In genomic region chr22:16689358-16689757, GRCh38 we compare ENCODE assay signal across 5 cellular contexts.
DNase-seq lines count a peak whose midpoint lies in the region; ATAC-seq, FAIRE-seq and TF ChIP-seq lines count a peak whose summit lies in the region.
"Not testable (repeated sequence)": the region's sequence is repeated elsewhere in the genome, so short reads cannot be mapped to it uniquely, and the experiment has no call there.

No MANE protein-coding gene starts in this region.

- H4K20me1 ChIP-seq in K562 (replicated peaks; ENCODE audit: control insufficient read depth, insufficient read depth, low read length); HepG2 (ENCODE audit: insufficient read depth, low read length): not testable (repeated sequence)

- H3K36me3 ChIP-seq in K562 (ENCODE audit: control insufficient read depth, insufficient read depth, low read length); HepG2 (replicated peaks in 1 of 2; ENCODE audit: control insufficient read depth in 1 of 2, insufficient read depth in 2 of 2, low read length in 2 of 2): not testable (repeated sequence)

- not testable (repeated sequence) for H3K27ac Mint-ChIP-seq in stimulated activated memory B cell treated with anti-CD40 and anti-IgM and Interleukin-4, amounts not matched to agents 10 μg/mL and 1 μg/mL and 100 μg/mL, for 72 hours

- ATAC-seq in K562: peak; percentile 11; the same call in 1 of the 3 replicates
- not testable (repeated sequence) for ATAC-seq in HepG2
- peak; percentile 22 for ATAC-seq in stimulated activated memory B cell treated with anti-CD40 and anti-IgM and Interleukin-4, amounts not matched to agents 10 μg/mL and 1 μg/mL and 100 μg/mL, for 72 hours

- not testable (repeated sequence) for H3K27me3 Mint-ChIP-seq in stimulated activated memory B cell treated with anti-CD40 and anti-IgM and Interleukin-4, amounts not matched to agents 10 μg/mL and 1 μg/mL and 100 μg/mL, for 72 hours

- not testable (repeated sequence) for H3K4me3 ChIP-seq in K562; HepG2 (replicated peaks in 1 of 3; ENCODE audit: insufficient read depth in 1 of 3, low read depth in 2 of 3, low read length in 3 of 3)

- 4% methylated on average over 1 of the region's 1 CpG for WGBS in K562 (ENCODE audit: insufficient coverage, low coverage, missing lambda C conversion rate)
- 0% methylated on average over 1 of the region's 1 CpG for WGBS in HepG2 (ENCODE audit: low lambda C conversion rate)

- TF ChIP-seq CTCF in K562 (IDR thresholded peaks at IDR 0.05 in 2 of 3, conservative IDR thresholded peaks at IDR 0.05 in 1 of 3; ENCODE audit: insufficient read depth in 2 of 3, low read depth in 1 of 3, low read length in 3 of 3); HepG2 (CRISPR knock-in tag; IDR thresholded peaks at IDR 0.05): not testable (repeated sequence)

- not testable (repeated sequence) for H3K9me1 ChIP-seq in K562 (ENCODE audit: control insufficient read depth, insufficient read depth, low read length)

- in situ Hi-C loops in K562 (cut with MboI): loop anchor here (25.0 kb wide), 1 partner anchor 177 kb away; no protein-coding TSS in a partner anchor
- in situ Hi-C loops in HepG2 (cut with HindIII; ENCODE audit: extremely low pct_ligation_motif_present, low pct_unique_long_range_greater_than_20kb): not testable (repeated sequence)

- BruUV-seq in K562 (replicated peaks; lab: Mats Ljungman, UMichigan); HepG2 (replicated peaks; lab: Mats Ljungman, UMichigan): not testable (repeated sequence)

- not testable (repeated sequence) for H3K4me1 ChIP-seq in K562 (replicated peaks in 1 of 2; ENCODE audit: control insufficient read depth in 2 of 2, insufficient read depth in 2 of 2, low read length in 2 of 2); HepG2 (ENCODE audit: insufficient read depth, low read length)

- not testable (repeated sequence) for H3K4me3 Mint-ChIP-seq in stimulated activated memory B cell treated with anti-CD40 and anti-IgM and Interleukin-4, amounts not matched to agents 10 μg/mL and 1 μg/mL and 100 μg/mL, for 72 hours

- not testable (repeated sequence) for H3K9me3 Mint-ChIP-seq in stimulated activated memory B cell treated with anti-CD40 and anti-IgM and Interleukin-4, amounts not matched to agents 10 μg/mL and 1 μg/mL and 100 μg/mL, for 72 hours

- not testable (repeated sequence) for TF ChIP-seq RAD21 in K562 (CRISPR knock-in tag; conservative IDR thresholded peaks at IDR 0.05 in 1 of 2, IDR thresholded peaks at IDR 0.05 in 1 of 2); HepG2 (CRISPR knock-in tag; IDR thresholded peaks at IDR 0.05)

- intact Hi-C loops in K562 (cut with micrococcal nuclease); HepG2 (cut with micrococcal nuclease; ENCODE audit: unreplicated experiment): not testable (repeated sequence)

- H3K4me1 Mint-ChIP-seq in stimulated activated memory B cell treated with anti-CD40 and anti-IgM and Interleukin-4, amounts not matched to agents 10 μg/mL and 1 μg/mL and 100 μg/mL, for 72 hours: not testable (repeated sequence)

- FAIRE-seq in HTR-8/SVneo (lab: Jason Lieb, UNC) (peak; percentile 67), urothelium cell line (lab: Jason Lieb, UNC) (peak; percentile 50)
- FAIRE-seq in K562 (lab: Jason Lieb, UNC); HepG2 (lab: Jason Lieb, UNC): not testable (repeated sequence)

- not testable (repeated sequence) for TF ChIP-seq POLR2A in K562 (conservative IDR thresholded peaks at IDR 0.05); HepG2 (IDR thresholded peaks at IDR 0.05; ENCODE audit: insufficient read depth in 1 of 2, low read depth in 2 of 2, low read length in 2 of 2)

- H3K27me3 ChIP-seq in K562 (ENCODE audit: control insufficient read depth in 2 of 2, insufficient read depth in 2 of 2, low read length in 2 of 2): peaks cover 3 to 12% of the 10 kb centered on the region in 2 experiments; a peak in 3 of 5 replicates
- H3K27me3 ChIP-seq in HepG2 (ENCODE audit: control insufficient read depth in 1 of 2, insufficient read depth in 2 of 2, low read length in 2 of 2): not testable (repeated sequence)

- H3K79me2 ChIP-seq in K562 (ENCODE audit: control insufficient read depth, insufficient read depth, low read length); HepG2 (ENCODE audit: insufficient read depth, low read length): not testable (repeated sequence)

- CTCF ChIA-PET in K562 (lab: Yijun Ruan, JAX; ENCODE audit: low intra/inter-chr PET ratio); HepG2 (lab: Yijun Ruan, JAX; ENCODE audit: low intra/inter-chr PET ratio, low total read pairs): not testable (repeated sequence)

- H2AFZ ChIP-seq in K562 (ENCODE audit: low read depth, low read length); HepG2 (ENCODE audit: low read length): not testable (repeated sequence)

- not testable (repeated sequence) for TF ChIP-seq EP300 in K562 (IDR thresholded peaks at IDR 0.05; ENCODE audit: low read length); HepG2 (IDR thresholded peaks at IDR 0.05; ENCODE audit: low read depth in 2 of 2, low read length in 2 of 2); HepG2 (CRISPR knock-in tag; IDR thresholded peaks at IDR 0.05; ENCODE audit: borderline replicate concordance)

- H3K9ac ChIP-seq in K562 (ENCODE audit: insufficient read depth in 1 of 2, low read depth in 2 of 2, low read length in 2 of 2); HepG2 (ENCODE audit: insufficient read depth, low read depth, low read length): not testable (repeated sequence)

- H3K4me2 ChIP-seq in K562 (ENCODE audit: insufficient read depth, low read length); HepG2 (ENCODE audit: low read depth, low read length): not testable (repeated sequence)

- POLR2A ChIA-PET in K562 (lab: Yijun Ruan, JAX); HepG2 (lab: Yijun Ruan, JAX): not testable (repeated sequence)

- not testable (repeated sequence) for H3K9me3 ChIP-seq in K562 (replicated peaks; ENCODE audit: control insufficient read depth, insufficient read depth, low read depth, low read length); HepG2 (ENCODE audit: low read length)

- not testable (repeated sequence) for H3K36me3 Mint-ChIP-seq in stimulated activated memory B cell treated with anti-CD40 and anti-IgM and Interleukin-4, amounts not matched to agents 10 μg/mL and 1 μg/mL and 100 μg/mL, for 72 hours

- DNase-seq in HTR-8/SVneo (ENCODE audit: insufficient read length, low spot score); K562 (ENCODE audit: extremely low read depth in 1 of 4, low spot score in 3 of 4); HepG2 (ENCODE audit: low spot score); urothelium cell line (ENCODE audit: low spot score): not testable (repeated sequence)

- H3K27ac ChIP-seq in K562 (ENCODE audit: extremely low read depth, low read depth, low read length); HepG2 (ENCODE audit: extremely low read length, insufficient read depth, low read length): not testable (repeated sequence)

TF ChIP-seq in K562, 482 proteins besides CTCF, POLR2A, EP300 and RAD21:
- TF ChIP-seq MAFK (IDR thresholded peaks at IDR 0.05; ENCODE audit: low read length) (peak; percentile 76), ZNF316 (IDR thresholded peaks at IDR 0.05) (peak; percentile 96), MAFG (tag; conservative IDR thresholded peaks at IDR 0.05) (peak; percentile 93), NFE2 (IDR thresholded peaks at IDR 0.05; ENCODE audit: low read depth) (peak; percentile 69), NFE2L1 (tag; IDR thresholded peaks at IDR 0.05; ENCODE audit: borderline replicate concordance, low read depth) (peak; percentile 52; the same call in 1 of the 2 replicates), C11orf30 (IDR thresholded peaks at IDR 0.05; ENCODE audit: low read depth) (peak; percentile 93), MAFF (IDR thresholded peaks at IDR 0.05; ENCODE audit: low read length) (peak; percentile 60)
TF ChIP-seq in K562: peak in this region for 7; not testable (repeated sequence) for 475.

TF ChIP-seq in HepG2, 621 proteins besides CTCF, POLR2A, EP300 and RAD21:
- TF ChIP-seq MAFF (IDR thresholded peaks at IDR 0.05; ENCODE audit: low read depth, low read length): peak; percentile 26; the same call in 1 of the 2 replicates
- peak in 1 of 2 experiments; percentile 22; a peak in 2 of 4 replicates for TF ChIP-seq MAFK (conservative IDR thresholded peaks at IDR 0.05 in 1 of 2, IDR thresholded peaks at IDR 0.05 in 1 of 2; ENCODE audit: low read length in 2 of 2)
